Comparison of ENCODE assay signal across 32 cellular contexts in the genomic region with DNA sequence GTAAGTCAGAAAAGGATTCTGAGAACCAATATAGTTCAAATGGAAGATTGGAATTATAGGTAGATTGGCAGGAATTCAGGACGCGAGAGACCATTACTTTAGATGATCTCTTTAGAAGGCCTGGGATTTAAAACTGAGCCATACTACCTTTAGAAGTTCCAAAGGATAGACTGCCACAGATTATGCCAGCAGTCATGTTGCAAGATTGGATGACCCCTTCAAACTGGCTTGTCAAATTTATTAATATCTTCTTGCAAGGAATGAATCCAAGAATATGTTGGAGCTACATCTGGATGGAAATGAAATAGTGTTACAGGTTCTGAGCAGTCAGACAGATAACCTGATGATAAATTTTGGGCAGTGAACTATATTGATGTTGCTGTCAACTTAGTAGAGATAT.
"Had no signal": no experiment of that assay in that cellular context is flagged by ENCODE, and none has a peak within 500 bp of the region (broad histone marks: within the 10 kb centered on the region; RNA-seq: fewer than 3 reads in every experiment).

No MANE protein-coding gene starts in this region.

- H3K4me3 Mint-ChIP-seq: activated B cell treated with CpG ODN at 0.5 μM for 24 hours; activated naive CD4-positive, alpha-beta T cell treated with anti-CD3 and anti-CD28 coated beads for 36 hours; activated naive CD4-positive, alpha-beta T cell treated with anti-CD3 and anti-CD28 coated beads, Interleukin-2, amount 50 U/mL, for 24 hours; activated naive CD8-positive, alpha-beta T cell treated with anti-CD3 and anti-CD28 coated beads for 36 hours; activated naive CD8-positive, alpha-beta T cell treated with anti-CD3 and anti-CD28 coated beads, Interleukin-2, amount 50 U/mL, for 24 hours; activated T-cell treated with anti-CD3 and anti-CD28 coated beads, Interleukin-2, amount 50 U/mL, for 24 hours; activated T-helper 1 cell treated with anti-CD3 and anti-CD28 coated beads, Interleukin-12 subunit alpha, Interleukin-12 subunit beta, Interleukin-2, Interleukin-4 antibody, amounts not matched to agents 30 ng/mL and 10 ng/mL and 1 ng/mL, durations not matched to agents 14 hours and 24 hours and 36 hours; central memory CD8-positive, alpha-beta T cell; dendritic cell treated with granulocyte-macrophage colony-stimulating factor and Interleukin-4, amounts not matched to agents 40 ng/mL and 50 ng/mL, for 4 days; endodermal cell; T-helper 17 cell; T-helper 2 cell treated with Interferon-gamma antibody and Interleukin-4, amounts not matched to agents 5 μg/mL and 100 μg/mL, for 36 hours had no signal

- H3K27me3 Mint-ChIP-seq: activated B cell treated with CpG ODN at 0.5 μM for 24 hours; activated naive CD4-positive, alpha-beta T cell treated with anti-CD3 and anti-CD28 coated beads, Interleukin-2, amount 50 U/mL, for 24 hours; activated naive CD8-positive, alpha-beta T cell treated with anti-CD3 and anti-CD28 coated beads for 36 hours; activated naive CD8-positive, alpha-beta T cell treated with anti-CD3 and anti-CD28 coated beads, Interleukin-2, amount 50 U/mL, for 24 hours; activated T-cell treated with anti-CD3 and anti-CD28 coated beads, Interleukin-2, amount 50 U/mL, for 24 hours; central memory CD8-positive, alpha-beta T cell; dendritic cell treated with granulocyte-macrophage colony-stimulating factor and Interleukin-4, amounts not matched to agents 40 ng/mL and 50 ng/mL, for 4 days; T-helper 17 cell had no signal

- DNase-seq: activated B cell treated with CpG ODN at 0.5 μM for 24 hours; activated CD4-positive, alpha-beta T cell treated with anti-CD3 and anti-CD28 coated beads for 48 hours; activated CD4-positive, alpha-beta T cell treated with anti-CD3 and anti-CD28 coated beads, Interleukin-2, amount 50 U/mL, for 1 hour; activated CD4-positive, alpha-beta T cell treated with anti-CD3 and anti-CD28 coated beads, Interleukin-2, amount 50 U/mL, for 48 hours; activated CD8-positive, alpha-beta memory T cell treated with anti-CD3 and anti-CD28 coated beads, Interleukin-2, amount 50 U/mL, for 48 hours; activated effector memory CD4-positive, alpha-beta T cell treated with anti-CD3 and anti-CD28 coated beads, Interleukin-2, amount 50 U/mL, for 16 hours; activated naive CD4-positive, alpha-beta T cell treated with anti-CD3 and anti-CD28 coated beads for 36 hours; activated naive CD8-positive, alpha-beta T cell treated with anti-CD3 and anti-CD28 coated beads for 36 hours; activated naive CD8-positive, alpha-beta T cell treated with anti-CD3 and anti-CD28 coated beads, Interleukin-2, amount 50 U/mL, for 24 hours; activated T-cell treated with anti-CD3 and anti-CD28 coated beads for 4 hours; activated T-cell treated with anti-CD3 and anti-CD28 coated beads, Interleukin-2, amount 50 U/mL, for 24 hours; anterior cingulate cortex; brain microvascular endothelial cell; dorsolateral prefrontal cortex; effector memory CD4-positive, alpha-beta T cell; endodermal cell; foreskin fibroblast; glutamatergic neuron; T-helper 1 cell; T-helper 17 cell; T1000; WERI-Rb-1 had no signal

- H3K4me1 Mint-ChIP-seq: endodermal cell had no signal

- ATAC-seq: activated CD4-positive, CD25-positive, alpha-beta regulatory T cell treated with anti-CD3 and anti-CD28 coated beads, Interleukin-2, amount 50 U/mL, for 24 hours; activated naive CD8-positive, alpha-beta T cell treated with anti-CD3 and anti-CD28 coated beads, Interleukin-2, amount 50 U/mL, for 24 hours; esophagus mucosa; T-helper 17 cell had no signal

- H3K9me3 ChIP-seq: adrenal gland had no signal

- H3K27ac Mint-ChIP-seq: activated B cell treated with CpG ODN at 0.5 μM for 24 hours; activated naive CD4-positive, alpha-beta T cell treated with anti-CD3 and anti-CD28 coated beads for 36 hours; activated naive CD4-positive, alpha-beta T cell treated with anti-CD3 and anti-CD28 coated beads, Interleukin-2, amount 50 U/mL, for 24 hours; activated naive CD8-positive, alpha-beta T cell treated with anti-CD3 and anti-CD28 coated beads, Interleukin-2, amount 50 U/mL, for 24 hours; activated T-cell treated with anti-CD3 and anti-CD28 coated beads, Interleukin-2, amount 50 U/mL, for 24 hours; activated T-helper 1 cell treated with anti-CD3 and anti-CD28 coated beads, Interleukin-12 subunit alpha, Interleukin-12 subunit beta, Interleukin-2, Interleukin-4 antibody, amounts not matched to agents 30 ng/mL and 10 ng/mL and 1 ng/mL, durations not matched to agents 14 hours and 24 hours and 36 hours; activated T-helper 2 cell treated with anti-CD3 and anti-CD28 coated beads, Interferon-gamma antibody, Interleukin-2, Interleukin-4, amounts not matched to agents 10 μg/mL and 5 μg/mL and 100 μg/mL, durations not matched to agents 14 hours and 24 hours and 36 hours; dendritic cell treated with granulocyte-macrophage colony-stimulating factor and Interleukin-4, amounts not matched to agents 40 ng/mL and 50 ng/mL, for 4 days; endodermal cell; T-helper 17 cell; T-helper 2 cell treated with Interferon-gamma antibody and Interleukin-4, amounts not matched to agents 5 μg/mL and 100 μg/mL, for 36 hours had no signal

- H3K9me3 Mint-ChIP-seq: activated B cell treated with CpG ODN at 0.5 μM for 24 hours; activated naive CD4-positive, alpha-beta T cell treated with anti-CD3 and anti-CD28 coated beads for 36 hours; activated naive CD4-positive, alpha-beta T cell treated with anti-CD3 and anti-CD28 coated beads, Interleukin-2, amount 50 U/mL, for 24 hours; activated naive CD8-positive, alpha-beta T cell treated with anti-CD3 and anti-CD28 coated beads for 36 hours; activated T-cell treated with anti-CD3 and anti-CD28 coated beads, Interleukin-2, amount 50 U/mL, for 24 hours; activated T-helper 1 cell treated with anti-CD3 and anti-CD28 coated beads, Interleukin-12 subunit alpha, Interleukin-12 subunit beta, Interleukin-2, Interleukin-4 antibody, amounts not matched to agents 30 ng/mL and 10 ng/mL and 1 ng/mL, durations not matched to agents 14 hours and 24 hours and 36 hours; central memory CD8-positive, alpha-beta T cell; dendritic cell treated with granulocyte-macrophage colony-stimulating factor and Interleukin-4, amounts not matched to agents 40 ng/mL and 50 ng/mL, for 4 days; endodermal cell; T-helper 2 cell treated with Interferon-gamma antibody and Interleukin-4, amounts not matched to agents 5 μg/mL and 100 μg/mL, for 36 hours had no signal

- H3K36me3 ChIP-seq: adrenal gland, brain microvascular endothelial cell, WERI-Rb-1 had no signal

- H3K27me3 ChIP-seq: adrenal gland, brain microvascular endothelial cell, dorsolateral prefrontal cortex had no signal

- H3K4me3 ChIP-seq: adrenal gland, coronary artery, dorsolateral prefrontal cortex had no signal

- H3K27ac ChIP-seq: brain microvascular endothelial cell, coronary artery, dorsolateral prefrontal cortex, WERI-Rb-1 had no signal
